ENCODE assay signal across 8 cellular contexts in genomic region chr17:2395258-2396170, GRCh38. TPM values are rescaled to one million over a fixed set of nuclear protein-coding genes. Genes with fewer than 3 reads are reported as not detected.
DNase-seq lines count a peak whose midpoint lies in the region; ATAC-seq and TF ChIP-seq lines count a peak whose summit lies in the region.

No MANE protein-coding gene starts in this region.

- H3K27ac ChIP-seq in effector memory CD4-positive, alpha-beta T cell (ENCODE audit: insufficient read depth, low read length, poor library complexity, severe bottlenecking): peak overlapping the region; percentile 49

- H3K36me3 ChIP-seq in Caco-2 (ENCODE audit: control insufficient read depth, insufficient read depth, low read length) (no peaks in the 10 kb centered on the region), NT2/D1 (ENCODE audit: insufficient read depth, insufficient read length, low read length) (peaks cover 3% of the 10 kb centered on the region)
- H3K36me3 ChIP-seq in effector memory CD4-positive, alpha-beta T cell (ENCODE audit: control insufficient read depth, insufficient read depth, low read length): peaks cover 3% of the 10 kb centered on the region

- H3K4me3 ChIP-seq in Caco-2 (ENCODE audit: low read depth, low read length) (no peak overlapping the region), NT2/D1 (ENCODE audit: insufficient read length, low read depth) (no peak overlapping the region)
- no peak overlapping the region for H3K4me3 ChIP-seq in effector memory CD4-positive, alpha-beta T cell (ENCODE audit: insufficient read depth, low read depth, low read length, poor library complexity, severe bottlenecking)

- peaks cover 60% of the 10 kb centered on the region for H3K36me3 Mint-ChIP-seq in Caco-2 (ENCODE audit: insufficient read depth, unreplicated experiment)
- H3K36me3 Mint-ChIP-seq in naive thymus-derived CD8-positive, alpha-beta T cell: no peaks in the 10 kb centered on the region

- peak in 1 of 2 experiments; percentile 4 for TF ChIP-seq CTCF in Caco-2 (IDR thresholded peaks at IDR 0.05; ENCODE audit: insufficient read depth in 1 of 2, low read depth in 1 of 2, low read length in 1 of 2, severe bottlenecking in 1 of 2, unreplicated experiment in 1 of 2)

- no peaks in the 10 kb centered on the region for H3K9me3 ChIP-seq in Caco-2
- H3K9me3 ChIP-seq in NT2/D1 (ENCODE audit: insufficient read depth, low read length): no peaks in the 10 kb centered on the region
- no peaks in the 10 kb centered on the region for H3K9me3 ChIP-seq in effector memory CD4-positive, alpha-beta T cell (ENCODE audit: control insufficient read depth, low read length)

- CTCF ChIA-PET in Caco-2 (lab: Charles Lee): interaction anchor here (1.7 to 4.6 kb wide), 3 partner anchors 13 to 21 kb away, joined by 6 to 53 read pairs (median 12); no protein-coding TSS in a partner anchor

- BruUV-seq in Caco-2 (replicated peaks; lab: Mats Ljungman, UMichigan): no TSS peak

- intact Hi-C loops in Caco-2 (cut with micrococcal nuclease; ENCODE audit: unreplicated experiment): no loop called here

- ATAC-seq in naive thymus-derived CD8-positive, alpha-beta T cell: no peak

- POLR2A ChIA-PET in Caco-2 (lab: Charles Lee): no interaction called here
- POLR2A ChIA-PET in naive thymus-derived CD8-positive, alpha-beta T cell (lab: Charles Lee): interaction anchor here (0.9 kb wide), 1 partner anchor 15 kb away, joined by 3 read pairs; no protein-coding TSS in a partner anchor

- H3K4me1 ChIP-seq in Caco-2 (peaks cover 41% of the 10 kb centered on the region), NT2/D1 (ENCODE audit: insufficient read depth, insufficient read length) (peaks cover 42% of the 10 kb centered on the region)
- peaks cover 62% of the 10 kb centered on the region for H3K4me1 ChIP-seq in effector memory CD4-positive, alpha-beta T cell (ENCODE audit: control insufficient read depth, insufficient read depth, low read length, poor library complexity, severe bottlenecking)

- H3K9ac ChIP-seq in NT2/D1 (ENCODE audit: insufficient read length, low read depth): peak overlapping the region; percentile 88

- peaks cover 29% of the 10 kb centered on the region for H3K4me1 Mint-ChIP-seq in Caco-2 (ENCODE audit: low read depth, unreplicated experiment)
- peaks cover 36 to 64% (median 59%) of the 10 kb centered on the region in 4 donors for H3K4me1 Mint-ChIP-seq in naive thymus-derived CD8-positive, alpha-beta T cell

- H3K4me3 Mint-ChIP-seq in Caco-2 (ENCODE audit: unreplicated experiment): peak overlapping the region; percentile 86
- peak overlapping the region; percentile 23 to 99 (median 73) for H3K4me3 Mint-ChIP-seq in naive thymus-derived CD8-positive, alpha-beta T cell

- DNase-seq in Caco-2: no peak
- DNase-seq in NT2/D1 (ENCODE audit: low read depth, low spot score): no peak
- no peak for DNase-seq in effector memory CD4-positive, alpha-beta T cell
- DNase-seq in naive thymus-derived CD8-positive, alpha-beta T cell: no peak
- no peak for DNase-seq in A172 (ENCODE audit: low spot score)
- DNase-seq in inferior parietal cortex (ENCODE audit: extremely low spot score): no peak
- no peak for DNase-seq in NCI-H226
- no peak for DNase-seq in NCI-H748 (lab: John Stamatoyannopoulos, UW; ENCODE audit: unreplicated experiment)

- peak overlapping the region; percentile 93 for H3K27ac Mint-ChIP-seq in Caco-2 (ENCODE audit: unreplicated experiment)
- H3K27ac Mint-ChIP-seq in naive thymus-derived CD8-positive, alpha-beta T cell: peak overlapping the region in 8 of 10 donors; percentile 65 to 90 (median 70)

- H3K27me3 ChIP-seq in Caco-2 (replicated peaks; ENCODE audit: control insufficient read depth, insufficient read depth, low read length) (no peaks in the 10 kb centered on the region), NT2/D1 (ENCODE audit: insufficient read depth, insufficient read length) (no peaks in the 10 kb centered on the region)
- H3K27me3 ChIP-seq in effector memory CD4-positive, alpha-beta T cell (replicated peaks; ENCODE audit: control insufficient read depth, insufficient read depth, low read length, poor library complexity, severe bottlenecking): no peaks in the 10 kb centered on the region

- H3K9me3 Mint-ChIP-seq in Caco-2 (ENCODE audit: unreplicated experiment): no peaks in the 10 kb centered on the region
- H3K9me3 Mint-ChIP-seq in naive thymus-derived CD8-positive, alpha-beta T cell: peaks cover 0 to 3% (median 0%) of the 10 kb centered on the region in 9 donors

- H3K27me3 Mint-ChIP-seq in Caco-2 (ENCODE audit: insufficient read depth, unreplicated experiment): no peaks in the 10 kb centered on the region
- H3K27me3 Mint-ChIP-seq in naive thymus-derived CD8-positive, alpha-beta T cell: no peaks in the 10 kb centered on the region

RNA-seq across cellular contexts. Expression of gene MNT, which starts 5.3 kb away (rescaled TPM):
- 24.4 and 25.8 TPM in 2 replicates for total RNA-seq in Caco-2 (2022)
- 10 to 100 TPM; 60.8 to 67.4 TPM for total RNA-seq in naive thymus-derived CD8-positive, alpha-beta T cell
- polyA plus RNA-seq in naive thymus-derived CD8-positive, alpha-beta T cell: under 1 TPM; 0.73 to 0.96 (median 0.79) TPM
- 4.3 and 9.1 TPM in 2 replicates for total RNA-seq in A172 (2014; rRNA removed; shearing (Covaris generic))

RNA-seq across cellular contexts. Expression of gene SGSM2, which starts 58.2 kb away (rescaled TPM):
- total RNA-seq in Caco-2 (2022): 65.6 and 67.4 TPM in 2 replicates
- 100 to 1,000 TPM; 160 to 179 TPM for total RNA-seq in naive thymus-derived CD8-positive, alpha-beta T cell
- 10 to 100 TPM; 12.1 to 22.6 (median 13.1) TPM for polyA plus RNA-seq in naive thymus-derived CD8-positive, alpha-beta T cell
- 15.7 and 23.3 TPM in 2 replicates for total RNA-seq in A172 (2014; rRNA removed; shearing (Covaris generic))

RNA-seq across cellular contexts. Expression of gene TSR1, which starts 59.3 kb away (rescaled TPM):
- total RNA-seq in Caco-2 (2022): 65.4 and 67.3 TPM in 2 replicates
- total RNA-seq in naive thymus-derived CD8-positive, alpha-beta T cell: 10 to 100 TPM; 35.1 to 37.1 TPM
- 10 to 100 TPM; 12.0 to 22.1 (median 14.0) TPM for polyA plus RNA-seq in naive thymus-derived CD8-positive, alpha-beta T cell
- 66.9 and 86.7 TPM in 2 replicates for total RNA-seq in A172 (2014; rRNA removed; shearing (Covaris generic))
